Comparison of ENCODE assay signal across 13 cellular contexts in the genomic region with DNA sequence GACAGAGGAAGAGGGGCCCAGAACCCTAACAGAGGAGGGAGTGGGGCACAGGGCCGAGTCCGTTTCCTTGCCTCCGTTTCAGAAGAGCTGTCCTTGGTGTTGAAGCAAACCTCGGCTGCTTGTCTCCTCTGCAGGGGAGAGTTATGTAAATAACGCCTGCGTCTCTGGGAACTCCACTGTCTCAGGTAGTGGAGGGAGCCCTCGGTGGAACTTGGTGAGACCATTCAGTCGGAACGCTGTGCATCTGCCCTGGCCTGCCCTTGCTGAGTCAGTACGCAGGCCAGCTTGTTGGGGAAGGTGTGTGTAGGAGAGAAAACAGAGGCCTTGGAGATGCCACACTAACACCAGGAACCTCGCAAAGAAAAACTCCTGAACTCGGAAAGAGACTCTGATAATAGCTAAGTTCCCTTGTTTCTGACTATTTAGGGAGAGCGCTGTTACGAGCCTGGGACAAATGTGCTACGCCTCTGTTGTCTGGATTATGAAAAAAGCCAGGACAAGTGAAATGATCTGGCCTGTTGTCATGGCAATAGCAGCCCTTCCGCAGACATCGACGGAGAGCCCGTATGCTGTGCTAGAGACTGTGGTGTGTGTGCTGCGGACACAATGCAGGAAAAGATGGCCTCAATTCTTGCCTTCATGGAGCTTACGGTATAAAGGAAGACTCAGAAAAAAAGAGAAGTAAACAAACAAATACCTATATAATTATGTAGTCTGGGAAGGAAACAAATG.
A peak's percentile ranks its signal among the peaks of the same experiment; 100 is the strongest.
DNase-seq lines count a peak whose midpoint lies in the region; FAIRE-seq and TF ChIP-seq lines count a peak whose summit lies in the region.
"Had no signal": no experiment of that assay in that cellular context is flagged by ENCODE, and none has a peak within 500 bp of the region (broad histone marks: within the 10 kb centered on the region; RNA-seq: fewer than 3 reads in every experiment).

No MANE protein-coding gene starts in this region.

- no peaks in the 10 kb centered on the region for H3K79me1 ChIP-seq in mesenchymal stem cell (replicated peaks; ENCODE audit: low read length, poor library complexity, severe bottlenecking)

- H3K9ac ChIP-seq in GM23248 (no peak overlapping the region), mesenchymal stem cell (ENCODE audit: low read length) (no peak overlapping the region)

- H3K27ac Mint-ChIP-seq in type B pancreatic cell = no peak overlapping the region
- H3K27ac Mint-ChIP-seq: activated T-helper 1 cell treated with anti-CD3 and anti-CD28 coated beads, Interleukin-12 subunit alpha, Interleukin-12 subunit beta, Interleukin-2, Interleukin-4 antibody, amounts not matched to agents 30 ng/mL and 10 ng/mL and 1 ng/mL, durations not matched to agents 14 hours and 24 hours and 36 hours had no signal

- no peak overlapping the region for H3K23ac ChIP-seq in mesenchymal stem cell (ENCODE audit: low read length in 2 of 2)

- no peaks in the 10 kb centered on the region for H3K79me2 ChIP-seq in GM23248 (ENCODE audit: insufficient read depth)

- peaks cover 7% of the 10 kb centered on the region for H3K4me1 Mint-ChIP-seq in type B pancreatic cell (ENCODE audit: unreplicated experiment)

- no peaks in the 10 kb centered on the region for H3K36me3 Mint-ChIP-seq in type B pancreatic cell

- H3K9me2 ChIP-seq in GM23248 (ENCODE audit: insufficient read depth) = no peaks in the 10 kb centered on the region

- peaks cover 5% of the 10 kb centered on the region for H3K27me3 Mint-ChIP-seq in type B pancreatic cell

- no peak overlapping the region for H3K4ac ChIP-seq in mesenchymal stem cell (ENCODE audit: low read depth in 1 of 2, low read length in 2 of 2)

- H2BK120ac ChIP-seq in mesenchymal stem cell (ENCODE audit: low read depth, low read length) = no peak overlapping the region

- in situ Hi-C loops in GM23248 (cut with MboI) = no loop called here

- H3K36me3 ChIP-seq in GM23248 (ENCODE audit: low read depth) = no peaks in the 10 kb centered on the region
- no peaks in the 10 kb centered on the region for H3K36me3 ChIP-seq in mesenchymal stem cell (ENCODE audit: control insufficient read depth in 1 of 2, insufficient read depth in 2 of 2, low read depth in 1 of 2, low read length in 2 of 2)
- H3K36me3 ChIP-seq in esophagus squamous epithelium = no peaks in the 10 kb centered on the region
- H3K36me3 ChIP-seq: thyroid gland had no signal

- H3K27me3 ChIP-seq in GM23248 (replicated peaks; ENCODE audit: insufficient read depth) (peaks cover 4% of the 10 kb centered on the region; the same call in 1 of the 2 replicates), mesenchymal stem cell (ENCODE audit: control insufficient read depth in 1 of 2, insufficient read depth in 1 of 2, low read length in 2 of 2) (peaks cover 0 to 10% of the 10 kb centered on the region in 2 experiments), esophagus squamous epithelium (peaks cover 0 to 15% (median 0%) of the 10 kb centered on the region in 4 donors)
- H3K27me3 ChIP-seq: thyroid gland had no signal

- H4K91ac ChIP-seq in mesenchymal stem cell (ENCODE audit: low read length) = no peak overlapping the region

- no peak overlapping the region for H2BK15ac ChIP-seq in mesenchymal stem cell (ENCODE audit: low read depth, poor library complexity, severe bottlenecking)

- no peak overlapping the region for H2BK5ac ChIP-seq in mesenchymal stem cell (ENCODE audit: low read depth, low read length, poor library complexity, severe bottlenecking)

- peak; percentile 94 for FAIRE-seq in RCC 7860 (lab: Jason Lieb, UNC)

- intact Hi-C loops in esophagus squamous epithelium (cut with DNase I) = no loop called here

- DNase-seq in GM23248 (peak; percentile 66), RCC 7860 (ENCODE audit: low spot score) (peak; percentile 97), epithelial cell of esophagus (ENCODE audit: low read depth) (peak; percentile 98), mesenchymal stem cell (peak; percentile 54), superior temporal gyrus (ENCODE audit: extremely low spot score) (no peak), esophagus squamous epithelium (lab: John Stamatoyannopoulos, UW) (no peak), type B pancreatic cell (ENCODE audit: extremely low spot score, unreplicated experiment) (no peak)
- no peak for DNase-seq in activated CD4-positive, alpha-beta T cell treated with anti-CD3 and anti-CD28 coated beads for 4 hours
- DNase-seq: left ventricle myocardium superior, MM.1S, T1000 had no signal

- no peaks in the 10 kb centered on the region for H3F3A ChIP-seq in GM23248 (ENCODE audit: insufficient read depth)

- H2BK12ac ChIP-seq in mesenchymal stem cell (ENCODE audit: low read length in 2 of 2) = no peak overlapping the region

- no peak overlapping the region for H3K4me3 Mint-ChIP-seq in type B pancreatic cell
- H3K4me3 Mint-ChIP-seq: activated T-helper 1 cell treated with anti-CD3 and anti-CD28 coated beads, Interleukin-12 subunit alpha, Interleukin-12 subunit beta, Interleukin-2, Interleukin-4 antibody, amounts not matched to agents 30 ng/mL and 10 ng/mL and 1 ng/mL, durations not matched to agents 14 hours and 24 hours and 36 hours had no signal

- no peak for TF ChIP-seq POLR2A in esophagus squamous epithelium (IDR thresholded peaks at IDR 0.05)

- TF ChIP-seq CTCF in epithelial cell of esophagus (IDR thresholded peaks at IDR 0.05; ENCODE audit: insufficient read depth, low read depth, low read length, missing control alignments) (no peak), esophagus squamous epithelium (IDR thresholded peaks at IDR 0.05) (no peak), type B pancreatic cell (conservative IDR thresholded peaks at IDR 0.05) (no peak)

- H3K4me3 ChIP-seq in GM23248 (no peak overlapping the region), epithelial cell of esophagus (ENCODE audit: low read length) (no peak overlapping the region), mesenchymal stem cell (ENCODE audit: insufficient read depth in 1 of 2, low read depth in 1 of 2, low read length in 2 of 2) (peak overlapping the region in 1 of 2 experiments; percentile 0), esophagus squamous epithelium (no peak overlapping the region)
- H3K4me3 ChIP-seq: thyroid gland had no signal

- no peak overlapping the region for H3K27ac ChIP-seq in GM23248
- H3K27ac ChIP-seq in mesenchymal stem cell (ENCODE audit: low read length, poor library complexity, severe bottlenecking) = peak overlapping the region; percentile 78
- H3K27ac ChIP-seq in esophagus squamous epithelium = no peak overlapping the region
- H3K27ac ChIP-seq: thyroid gland had no signal

- no peak overlapping the region for H3K14ac ChIP-seq in mesenchymal stem cell (ENCODE audit: low read length in 2 of 2)

- no peaks in the 10 kb centered on the region for H3K9me3 Mint-ChIP-seq in type B pancreatic cell
- H3K9me3 Mint-ChIP-seq: activated T-helper 1 cell treated with anti-CD3 and anti-CD28 coated beads, Interleukin-12 subunit alpha, Interleukin-12 subunit beta, Interleukin-2, Interleukin-4 antibody, amounts not matched to agents 30 ng/mL and 10 ng/mL and 1 ng/mL, durations not matched to agents 14 hours and 24 hours and 36 hours had no signal

- H2AFZ ChIP-seq in GM23248 (no peak overlapping the region), mesenchymal stem cell (ENCODE audit: low read depth, low read length) (no peak overlapping the region)

- no peak overlapping the region for H3K18ac ChIP-seq in mesenchymal stem cell (ENCODE audit: low read depth in 1 of 2, low read length in 2 of 2)

- no peak overlapping the region for H4K8ac ChIP-seq in mesenchymal stem cell (ENCODE audit: low read length)

- peak overlapping the region; percentile 21 for H2AK5ac ChIP-seq in mesenchymal stem cell (ENCODE audit: low read length, severe bottlenecking)

- H3K4me1 ChIP-seq in GM23248 (ENCODE audit: insufficient read depth) (no peaks in the 10 kb centered on the region), mesenchymal stem cell (ENCODE audit: control insufficient read depth, insufficient read depth, low read depth, low read length) (peaks cover 16% of the 10 kb centered on the region), esophagus squamous epithelium (peaks cover 0 to 6% (median 0%) of the 10 kb centered on the region in 3 donors)
- H3K4me1 ChIP-seq: thyroid gland had no signal

- WGBS in GM23248 (ENCODE audit: low coverage in 1 of 2, low lambda C conversion rate in 2 of 2, missing lambda C conversion rate in 2 of 2), 2 experiments = 35% methylated on average over 21 of the region's 21 CpGs
- 49% methylated on average over 21 of the region's 21 CpGs for WGBS in mesenchymal stem cell
- WGBS in esophagus squamous epithelium, 2 donors = 47 to 49% methylated on average over 18 to 19 of the region's 21 CpGs

- H3K4me2 ChIP-seq in GM23248 (ENCODE audit: unreplicated experiment) (no peak overlapping the region), mesenchymal stem cell (ENCODE audit: low read length, poor library complexity, severe bottlenecking) (peak overlapping the region; percentile 67)

- H3K9me3 ChIP-seq in GM23248 (ENCODE audit: low read depth) (no peaks in the 10 kb centered on the region), mesenchymal stem cell (ENCODE audit: control insufficient read depth, low read length) (no peaks in the 10 kb centered on the region), esophagus squamous epithelium (no peaks in the 10 kb centered on the region)
- H3K9me3 ChIP-seq: thyroid gland had no signal

- no peaks in the 10 kb centered on the region for H4K20me1 ChIP-seq in GM23248 (ENCODE audit: insufficient read depth)

Comparison
In these comparisons a context has a peak if more than half of its experiments do, and no peak if none do; other contexts are left out.
1. DNase-seq: peak in GM23248 (single experiment), RCC 7860 (single experiment), epithelial cell of esophagus (single experiment) and mesenchymal stem cell (single experiment); none in superior temporal gyrus (single experiment), esophagus squamous epithelium (single experiment), activated CD4-positive, alpha-beta T cell treated with anti-CD3 and anti-CD28 coated beads for 4 hours (0 of 2) and type B pancreatic cell (single experiment).